ENCODE assay signal across 33 cellular contexts in the genomic region with DNA sequence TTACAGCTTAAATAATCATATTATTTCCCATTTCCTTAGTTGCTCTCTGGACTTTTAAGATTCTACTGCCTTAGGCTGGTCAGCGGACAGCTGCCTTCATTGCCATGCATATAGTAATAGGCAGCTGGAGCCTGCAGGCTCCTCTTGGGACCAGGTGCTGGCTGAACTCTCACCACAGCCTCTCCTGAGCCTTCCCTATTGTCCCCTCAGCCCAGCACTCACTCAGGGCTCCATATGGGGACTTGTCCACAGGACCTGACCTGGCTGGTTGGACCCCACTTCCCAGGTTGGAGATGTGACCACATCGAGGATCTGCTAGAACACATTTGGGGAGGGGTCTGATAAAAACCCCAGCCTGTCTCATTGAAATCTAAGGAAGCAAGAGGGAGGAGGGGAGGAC.
"Had no signal": no experiment of that assay in that cellular context is flagged by ENCODE, and none has a peak within 500 bp of the region (broad histone marks: within the 10 kb centered on the region; RNA-seq: fewer than 3 reads in every experiment).

No MANE protein-coding gene starts in this region.

- H3K36me3 Mint-ChIP-seq: activated naive CD4-positive, alpha-beta T cell treated with anti-CD3 and anti-CD28 coated beads, Interleukin-2, amount 50 U/mL, for 24 hours had no signal

- H3K27ac ChIP-seq: ascending aorta, VCaP had no signal

- DNase-seq: activated B cell treated with CpG ODN at 0.5 μM for 24 hours; activated CD4-positive, alpha-beta memory T cell treated with anti-CD3 and anti-CD28 coated beads for 36 hours; activated CD4-positive, alpha-beta T cell treated with anti-CD3 and anti-CD28 coated beads for 4 hours; activated CD4-positive, alpha-beta T cell treated with anti-CD3 and anti-CD28 coated beads, Interleukin-2, amount 10 ng/mL, durations not matched to agents 24 days and 14 days; activated CD4-positive, alpha-beta T cell treated with anti-CD3 and anti-CD28 coated beads, Interleukin-2, amount 50 U/mL, for 1 hour; activated CD4-positive, alpha-beta T cell treated with anti-CD3 and anti-CD28 coated beads, Interleukin-2, amount 50 U/mL, for 4 hours; activated CD4-positive, CD25-positive, alpha-beta regulatory T cell treated with anti-CD3 and anti-CD28 coated beads, Interleukin-2, amount 50 U/mL, for 72 hours; activated CD8-positive, alpha-beta memory T cell treated with anti-CD3 and anti-CD28 coated beads, Interleukin-2, amount 50 U/mL, for 4 hours; activated CD8-positive, alpha-beta T cell treated with anti-CD3 and anti-CD28 coated beads for 36 hours; activated effector memory CD4-positive, alpha-beta T cell treated with anti-CD3 and anti-CD28 coated beads, Interleukin-2, amount 50 U/mL, for 16 hours; activated gamma-delta T cell treated with Interleukin-2 at 50 U/mL for 16 hours; activated naive CD4-positive, alpha-beta T cell; activated naive CD4-positive, alpha-beta T cell treated with anti-CD3 and anti-CD28 coated beads, Interleukin-2, amount 10 ng/mL, durations not matched to agents 7 days and 5 days; activated naive CD8-positive, alpha-beta T cell treated with anti-CD3 and anti-CD28 coated beads, Interleukin-2, amount 10 ng/mL, durations not matched to agents 7 days and 5 days; activated naive CD8-positive, alpha-beta T cell treated with anti-CD3 and anti-CD28 coated beads, Interleukin-2, amount 50 U/mL, for 24 hours; activated T-cell treated with anti-CD3 and anti-CD28 coated beads for 4 hours; activated T-cell treated with anti-CD3 and anti-CD28 coated beads, Interleukin-2, amount 50 U/mL, for 1 hour; activated T-cell treated with anti-CD3 and anti-CD28 coated beads, Interleukin-2, amount 50 U/mL, for 4 hours; activated T-cell treated with anti-CD3 and anti-CD28 coated beads, Interleukin-2, amount 50 U/mL, for 72 hours; amygdala; anterior cingulate cortex; central memory CD4-positive, alpha-beta T cell; T-cell; T-helper 2 cell; T-helper 9 cell had no signal

- H3K4me1 ChIP-seq: ascending aorta had no signal

- H3K27me3 Mint-ChIP-seq: activated CD4-positive, alpha-beta memory T cell treated with anti-CD3 and anti-CD28 coated beads for 36 hours; activated naive CD4-positive, alpha-beta T cell treated with anti-CD3 and anti-CD28 coated beads, Interleukin-2, amount 50 U/mL, for 24 hours; activated T-helper 17 cell treated with anti-CD3 and anti-CD28 coated beads, Interleukin-2, amount 50 U/mL, for 72 hours had no signal

- H3K27ac Mint-ChIP-seq: activated B cell treated with CpG ODN at 0.5 μM for 24 hours; activated CD4-positive, alpha-beta memory T cell treated with anti-CD3 and anti-CD28 coated beads for 36 hours; activated CD4-positive, alpha-beta T cell treated with anti-CD3 and anti-CD28 coated beads, Interleukin-2, amount 10 ng/mL, durations not matched to agents 24 days and 14 days; activated CD8-positive, alpha-beta T cell treated with anti-CD3 and anti-CD28 coated beads for 36 hours; activated naive CD4-positive, alpha-beta T cell treated with anti-CD3 and anti-CD28 coated beads, Interleukin-2, amount 10 ng/mL, durations not matched to agents 7 days and 5 days; activated naive CD4-positive, alpha-beta T cell treated with anti-CD3 and anti-CD28 coated beads, Interleukin-2, amount 50 U/mL, for 24 hours; activated naive CD8-positive, alpha-beta T cell; activated naive CD8-positive, alpha-beta T cell treated with anti-CD3 and anti-CD28 coated beads, Interleukin-2, amount 10 ng/mL, durations not matched to agents 7 days and 5 days; activated naive CD8-positive, alpha-beta T cell treated with anti-CD3 and anti-CD28 coated beads, Interleukin-2, amount 50 U/mL, for 24 hours; activated T-cell treated with anti-CD3 and anti-CD28 coated beads, Interleukin-2, amount 50 U/mL, for 72 hours; activated T-helper 1 cell treated with anti-CD3 and anti-CD28 coated beads, Interleukin-12 subunit alpha, Interleukin-12 subunit beta, Interleukin-2, Interleukin-4 antibody, amounts not matched to agents 30 ng/mL and 10 ng/mL and 1 ng/mL, durations not matched to agents 14 hours and 24 hours and 36 hours; activated T-helper 17 cell treated with anti-CD3 and anti-CD28 coated beads, Interleukin-2, amount 50 U/mL, for 72 hours; T-cell; T-helper 2 cell treated with Interferon-gamma antibody and Interleukin-4, amounts not matched to agents 5 μg/mL and 100 μg/mL, for 36 hours had no signal

- H3K4me3 ChIP-seq: ascending aorta had no signal

- H3K4me3 Mint-ChIP-seq: activated B cell treated with CpG ODN at 0.5 μM for 24 hours; activated CD4-positive, alpha-beta memory T cell treated with anti-CD3 and anti-CD28 coated beads for 36 hours; activated CD4-positive, alpha-beta T cell treated with anti-CD3 and anti-CD28 coated beads, Interleukin-2, amount 10 ng/mL, durations not matched to agents 24 days and 14 days; activated CD8-positive, alpha-beta T cell treated with anti-CD3 and anti-CD28 coated beads for 36 hours; activated naive CD4-positive, alpha-beta T cell treated with anti-CD3 and anti-CD28 coated beads, Interleukin-2, amount 10 ng/mL, durations not matched to agents 7 days and 5 days; activated naive CD4-positive, alpha-beta T cell treated with anti-CD3 and anti-CD28 coated beads, Interleukin-2, amount 50 U/mL, for 24 hours; activated naive CD8-positive, alpha-beta T cell; activated naive CD8-positive, alpha-beta T cell treated with anti-CD3 and anti-CD28 coated beads, Interleukin-2, amount 10 ng/mL, durations not matched to agents 7 days and 5 days; activated naive CD8-positive, alpha-beta T cell treated with anti-CD3 and anti-CD28 coated beads, Interleukin-2, amount 50 U/mL, for 24 hours; activated T-cell treated with anti-CD3 and anti-CD28 coated beads, Interleukin-2, amount 50 U/mL, for 4 hours; activated T-cell treated with anti-CD3 and anti-CD28 coated beads, Interleukin-2, amount 50 U/mL, for 72 hours; activated T-helper 1 cell treated with anti-CD3 and anti-CD28 coated beads, Interleukin-12 subunit alpha, Interleukin-12 subunit beta, Interleukin-2, Interleukin-4 antibody, amounts not matched to agents 30 ng/mL and 10 ng/mL and 1 ng/mL, durations not matched to agents 14 hours and 24 hours and 36 hours; activated T-helper 17 cell treated with anti-CD3 and anti-CD28 coated beads, Interleukin-2, amount 50 U/mL, for 72 hours; brain; T-cell; T-helper 2 cell treated with Interferon-gamma antibody and Interleukin-4, amounts not matched to agents 5 μg/mL and 100 μg/mL, for 36 hours had no signal

- ATAC-seq: activated CD8-positive, alpha-beta T cell treated with anti-CD3 and anti-CD28 coated beads for 36 hours; activated naive CD8-positive, alpha-beta T cell treated with anti-CD3 and anti-CD28 coated beads, Interleukin-2, amount 50 U/mL, for 24 hours; activated T-cell treated with anti-CD3 and anti-CD28 coated beads, Interleukin-2, amount 50 U/mL, for 4 hours; activated T-cell treated with anti-CD3 and anti-CD28 coated beads, Interleukin-2, amount 50 U/mL, for 72 hours; activated T-helper 17 cell treated with anti-CD3 and anti-CD28 coated beads, Interleukin-2, amount 50 U/mL, for 72 hours; T-cell had no signal

- H3K36me3 ChIP-seq: ascending aorta had no signal

- H3K27me3 ChIP-seq: ascending aorta had no signal

- H3K4me1 Mint-ChIP-seq: activated B cell treated with CpG ODN at 0.5 μM for 24 hours; activated CD4-positive, alpha-beta T cell treated with anti-CD3 and anti-CD28 coated beads, Interleukin-2, amount 10 ng/mL, durations not matched to agents 24 days and 14 days; activated naive CD4-positive, alpha-beta T cell treated with anti-CD3 and anti-CD28 coated beads, Interleukin-2, amount 10 ng/mL, durations not matched to agents 7 days and 5 days; activated naive CD4-positive, alpha-beta T cell treated with anti-CD3 and anti-CD28 coated beads, Interleukin-2, amount 50 U/mL, for 24 hours; activated T-helper 17 cell treated with anti-CD3 and anti-CD28 coated beads, Interleukin-2, amount 50 U/mL, for 72 hours; T-cell had no signal
